In genomic region chrX:111360839-111361238, GRCh38 we compare ENCODE assay signal across 22 cellular contexts. TPM values are rescaled to one million over a fixed set of nuclear protein-coding genes. Genes with fewer than 3 reads are reported as not detected.
A peak's percentile ranks its signal among the peaks of the same experiment; 100 is the strongest.
DNase-seq lines count a peak whose midpoint lies in the region; ATAC-seq lines count a peak whose summit lies in the region.
"Had no signal": no experiment of that assay in that cellular context is flagged by ENCODE, and none has a peak within 500 bp of the region (broad histone marks: within the 10 kb centered on the region; RNA-seq: fewer than 3 reads in every experiment).

No MANE protein-coding gene starts in this region.

- no peak overlapping the region for H3K9ac ChIP-seq in mesendoderm (ENCODE audit: low read length)
- H3K9ac ChIP-seq: GM23248 had no signal

- H3K79me2 ChIP-seq in mesendoderm (ENCODE audit: control insufficient read depth, insufficient read depth, low read length) = no peaks in the 10 kb centered on the region

- H3K4ac ChIP-seq in mesendoderm (ENCODE audit: low read depth, low read length) = no peak overlapping the region

- peak; percentile 26 for DNase-seq in DMS 273 (lab: John Stamatoyannopoulos, UW; ENCODE audit: unreplicated experiment)
- no peak for DNase-seq in DMS 273 treated with DMSO at 0.1 percent for 48 hours (lab: John Stamatoyannopoulos, UW)
- DNase-seq in H7 = peak; percentile 18
- peak; percentile 70 to 89 for DNase-seq in SJCRH30
- peak; percentile 4 for DNase-seq in mesendoderm
- no peak for DNase-seq in inferior parietal cortex (ENCODE audit: extremely low spot score)
- DNase-seq in effector memory CD4-positive, alpha-beta T cell = no peak
- DNase-seq: 8988T; activated CD4-positive, alpha-beta memory T cell treated with anti-CD3 and anti-CD28 coated beads for 36 hours; activated CD8-positive, alpha-beta memory T cell treated with anti-CD3 and anti-CD28 coated beads, Interleukin-2, amount 50 U/mL, for 48 hours; activated naive CD8-positive, alpha-beta T cell treated with anti-CD3 and anti-CD28 coated beads, Interleukin-2, amount 10 ng/mL, durations not matched to agents 7 days and 5 days; CD8-positive, alpha-beta memory T cell; DMS53; GF-D8; GM23248; NCI-H1930; NCI-H510A had no signal

- H3K23ac ChIP-seq in mesendoderm (ENCODE audit: low read length) = no peak overlapping the region

- H3K4me3 ChIP-seq in H7 (ENCODE audit: insufficient read depth, low read depth, low read length) (no peak overlapping the region), SJCRH30 (no peak overlapping the region), mesendoderm (ENCODE audit: low read length) (no peak overlapping the region)
- H3K4me3 ChIP-seq in effector memory CD4-positive, alpha-beta T cell (ENCODE audit: insufficient read depth, low read depth, low read length, poor library complexity, severe bottlenecking) = no peak overlapping the region
- H3K4me3 ChIP-seq: GM23248, lung had no signal

- ATAC-seq in HG03457 (IDR thresholded peaks at IDR 0.05; ENCODE audit: unreplicated experiment) = no peak

- no peaks in the 10 kb centered on the region for H3K79me1 ChIP-seq in mesendoderm (ENCODE audit: low read length)

- no peak overlapping the region for H3K4me2 ChIP-seq in mesendoderm (ENCODE audit: low read length)

- peak overlapping the region; percentile 94 for H3K27ac ChIP-seq in SJCRH30
- H3K27ac ChIP-seq in mesendoderm (ENCODE audit: low read depth, low read length) = no peak overlapping the region
- H3K27ac ChIP-seq in effector memory CD4-positive, alpha-beta T cell (ENCODE audit: insufficient read depth, low read length, poor library complexity, severe bottlenecking) = no peak overlapping the region
- H3K27ac ChIP-seq: GM23248 had no signal

- no peak overlapping the region for H4K8ac ChIP-seq in mesendoderm (ENCODE audit: low read depth, low read length)

- H3K9me3 ChIP-seq in SJCRH30 (replicated peaks) = peaks cover 7% of the 10 kb centered on the region
- H3K9me3 ChIP-seq in effector memory CD4-positive, alpha-beta T cell (ENCODE audit: control insufficient read depth, low read length) = no peaks in the 10 kb centered on the region

- H4K5ac ChIP-seq in mesendoderm (ENCODE audit: low read length) = no peak overlapping the region

- H2BK120ac ChIP-seq in mesendoderm (ENCODE audit: low read depth, low read length) = no peak overlapping the region

- H2AK5ac ChIP-seq in mesendoderm (ENCODE audit: low read length) = no peak overlapping the region

- H3K56ac ChIP-seq in mesendoderm (ENCODE audit: low read length) = no peak overlapping the region

- no peaks in the 10 kb centered on the region for H3K36me3 ChIP-seq in H7 (replicated peaks; ENCODE audit: control insufficient read depth, insufficient read depth, low read length)
- H3K36me3 ChIP-seq in SJCRH30 = peaks cover 17% of the 10 kb centered on the region
- H3K36me3 ChIP-seq in mesendoderm (ENCODE audit: control insufficient read depth, insufficient read depth, low read length) = no peaks in the 10 kb centered on the region
- H3K36me3 ChIP-seq in effector memory CD4-positive, alpha-beta T cell (ENCODE audit: control insufficient read depth, insufficient read depth, low read length) = no peaks in the 10 kb centered on the region

- H3K27me3 ChIP-seq in H7 (ENCODE audit: control insufficient read depth, insufficient read depth, low read length) = no peaks in the 10 kb centered on the region
- H3K27me3 ChIP-seq in SJCRH30 = no peaks in the 10 kb centered on the region
- H3K27me3 ChIP-seq in mesendoderm (ENCODE audit: insufficient read depth, low read length, poor library complexity) = no peaks in the 10 kb centered on the region
- H3K27me3 ChIP-seq in effector memory CD4-positive, alpha-beta T cell (replicated peaks; ENCODE audit: control insufficient read depth, insufficient read depth, low read length, poor library complexity, severe bottlenecking) = no peaks in the 10 kb centered on the region

- no peak overlapping the region for H2BK5ac ChIP-seq in mesendoderm (ENCODE audit: low read length)

- no CpG with 5 or more reads among the region's 3 CpGs for WGBS in mesendoderm (ENCODE audit: extremely low coverage, insufficient coverage, low lambda C conversion rate)

- H3K4me1 ChIP-seq in SJCRH30 (peaks cover 47% of the 10 kb centered on the region), mesendoderm (ENCODE audit: control insufficient read depth, low read depth, low read length) (no peaks in the 10 kb centered on the region)
- no peaks in the 10 kb centered on the region for H3K4me1 ChIP-seq in effector memory CD4-positive, alpha-beta T cell (ENCODE audit: control insufficient read depth, insufficient read depth, low read length, poor library complexity, severe bottlenecking)

- no peak overlapping the region for H3K18ac ChIP-seq in mesendoderm (ENCODE audit: low read length)

- H2BK15ac ChIP-seq in mesendoderm (replicated peaks; ENCODE audit: low read depth) = no peak overlapping the region

RNA-seq across cellular contexts. Expression of gene DCX, which starts 51.2 kb away (rescaled TPM):
- 1.4 and 2.1 TPM in 2 replicates for total RNA-seq in H7 (2014; rRNA removed; shearing (Covaris generic))
- total RNA-seq in SJCRH30 (2014; rRNA removed; shearing (Covaris generic)) = 99.8 and 115 TPM in 2 replicates
- 0.91 TPM for polyA plus RNA-seq in mesendoderm (2013, experiment 1 of 2)
- polyA plus RNA-seq in mesendoderm (2013, experiment 2 of 2) = 0.99 TPM
- total RNA-seq: activated CD4-positive, alpha-beta memory T cell treated with anti-CD3 and anti-CD28 coated beads for 36 hours; activated naive CD8-positive, alpha-beta T cell treated with anti-CD3 and anti-CD28 coated beads, Interleukin-2, amount 10 ng/mL, durations not matched to agents 7 days and 5 days; CD8-positive, alpha-beta memory T cell; dermis microvascular lymphatic vessel endothelial cell; GM23248; MCF 10A; pulmonary artery endothelial cell had no signal
- polyA plus RNA-seq: CD8-positive, alpha-beta memory T cell; GM23248 had no signal

Comparison
In these comparisons a context has a peak if more than half of its experiments do, and no peak if none do; other contexts are left out.
1. DNase-seq: peak in DMS 273 (single experiment), H7 (single experiment), SJCRH30 (2 of 2) and mesendoderm (single experiment); none in DMS 273 treated with DMSO at 0.1 percent for 48 hours (single experiment), inferior parietal cortex (single experiment) and effector memory CD4-positive, alpha-beta T cell (0 of 3).
2. RNA of gene DCX, which starts 51.2 kb away (total RNA-seq): 99.8 to 115 TPM in SJCRH30; 1.4 to 2.1 TPM in H7; every median in the first group is over 10 times any median in the second.